In the genomic region with DNA sequence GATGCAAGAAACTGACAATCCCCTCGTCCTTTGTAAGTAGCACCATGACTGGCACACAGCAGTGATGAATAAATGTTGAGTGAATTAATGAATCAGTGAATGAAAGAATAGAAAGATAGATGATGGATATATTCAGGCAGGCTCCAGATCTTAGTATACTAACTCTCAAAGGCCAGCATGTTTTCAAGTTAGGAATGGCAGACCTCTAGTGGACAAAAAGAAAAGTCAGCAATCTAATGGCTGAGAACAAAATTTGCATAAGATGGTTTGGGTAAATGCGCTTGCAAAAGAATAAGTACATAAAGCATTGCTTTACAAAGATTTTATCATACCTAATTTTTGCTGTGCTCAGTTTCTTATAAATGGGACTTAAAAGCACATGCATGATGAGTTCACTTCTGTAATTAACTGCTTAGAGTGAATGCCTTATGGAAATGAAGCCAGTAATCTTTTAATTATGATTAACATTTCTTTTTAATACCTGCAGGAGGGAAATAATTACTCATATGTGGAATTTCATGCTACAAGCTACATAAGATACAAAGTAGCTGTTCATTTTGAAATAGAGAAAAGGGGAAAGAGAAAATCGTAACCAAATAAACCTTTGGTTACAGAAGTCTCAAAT, we compare ENCODE assay signal across 8 cellular contexts.
DNase-seq lines count a peak whose midpoint lies in the region; ATAC-seq and TF ChIP-seq lines count a peak whose summit lies in the region.

No MANE protein-coding gene starts in this region.

- H3K9me2 ChIP-seq in PC-9 (ENCODE audit: insufficient read depth), result no peaks in the 10 kb centered on the region

- peak; percentile 74 for ATAC-seq in GM21367 (IDR thresholded peaks at IDR 0.05; ENCODE audit: unreplicated experiment)
- ATAC-seq in effector memory CD8-positive, alpha-beta T cell (replicated peaks), result peak; percentile 65

- H3K4me1 ChIP-seq in PC-9 (replicated peaks; ENCODE audit: insufficient read depth) (no peaks in the 10 kb centered on the region), mesendoderm (ENCODE audit: control insufficient read depth, low read depth, low read length) (no peaks in the 10 kb centered on the region)

- H3K4ac ChIP-seq in mesendoderm (ENCODE audit: low read depth, low read length), result peak overlapping the region; percentile 21

- DNase-seq in EH (ENCODE audit: low read depth), result peak; percentile 27
- DNase-seq in HPDE6-E6E7 (ENCODE audit: extremely low spot score), result peak; percentile 9
- no peak for DNase-seq in PC-9
- DNase-seq in effector memory CD8-positive, alpha-beta T cell, result peak in 2 of 3 experiments; percentile 4 to 10
- DNase-seq in mesendoderm, result peak; percentile 55
- no peak for DNase-seq in activated CD8-positive, alpha-beta memory T cell treated with anti-CD3 and anti-CD28 coated beads, Interleukin-2, amount 50 U/mL, for 4 hours
- no peak for DNase-seq in stimulated activated CD4-positive, alpha-beta T cell treated with anti-CD3 and anti-CD28 coated beads, Interleukin-1b, Interleukin-23, amount 100 ng/mL, for 48 hours

- no peaks in the 10 kb centered on the region for H3K36me3 Mint-ChIP-seq in effector memory CD8-positive, alpha-beta T cell (ENCODE audit: insufficient read depth)

- no peak overlapping the region for H2BK15ac ChIP-seq in mesendoderm (replicated peaks; ENCODE audit: low read depth)

- no CpG with 5 or more reads among the region's 3 CpGs for WGBS in mesendoderm (ENCODE audit: extremely low coverage, insufficient coverage, low lambda C conversion rate)

- CTCF ChIA-PET in PC-9 (lab: Charles Lee), result interaction anchor here (0.7 kb wide), 1 partner anchor 433 kb away, joined by 3 read pairs; no protein-coding TSS in a partner anchor

- H2AFZ ChIP-seq in PC-9, result no peak overlapping the region

- POLR2A ChIA-PET in PC-9 (lab: Charles Lee; ENCODE audit: unreplicated experiment), result no interaction called here

- H3K23ac ChIP-seq in mesendoderm (ENCODE audit: low read length), result no peak overlapping the region

- H3K79me2 ChIP-seq in PC-9 (ENCODE audit: low read depth) (no peaks in the 10 kb centered on the region), mesendoderm (ENCODE audit: control insufficient read depth, insufficient read depth, low read length) (no peaks in the 10 kb centered on the region)

- no peak overlapping the region for H3K9ac ChIP-seq in mesendoderm (ENCODE audit: low read length)

- no peak overlapping the region for H3K56ac ChIP-seq in mesendoderm (ENCODE audit: low read length)

- no peak overlapping the region for H2AK5ac ChIP-seq in mesendoderm (ENCODE audit: low read length)

- H3K4me3 ChIP-seq in PC-9, result no peak overlapping the region
- no peak overlapping the region for H3K4me3 ChIP-seq in mesendoderm (ENCODE audit: low read length)

- H3K18ac ChIP-seq in mesendoderm (ENCODE audit: low read length), result no peak overlapping the region

- H3K4me3 Mint-ChIP-seq in effector memory CD8-positive, alpha-beta T cell, result no peak overlapping the region

- no peaks in the 10 kb centered on the region for H3K27me3 Mint-ChIP-seq in effector memory CD8-positive, alpha-beta T cell

- peak; percentile 65 for TF ChIP-seq CTCF in PC-9 (conservative IDR thresholded peaks at IDR 0.05)

- H3K36me3 ChIP-seq in PC-9 (ENCODE audit: low read depth) (no peaks in the 10 kb centered on the region), mesendoderm (ENCODE audit: control insufficient read depth, insufficient read depth, low read length) (no peaks in the 10 kb centered on the region)

- no peaks in the 10 kb centered on the region for H3K9me3 Mint-ChIP-seq in effector memory CD8-positive, alpha-beta T cell

- H4K5ac ChIP-seq in mesendoderm (ENCODE audit: low read length), result no peak overlapping the region

- peaks cover 7% of the 10 kb centered on the region in 2 donors for H3K4me1 Mint-ChIP-seq in effector memory CD8-positive, alpha-beta T cell (ENCODE audit: low read depth in 2 of 2)

- H3K27ac Mint-ChIP-seq in effector memory CD8-positive, alpha-beta T cell, result no peak overlapping the region

- no TSS peak for BruUV-seq in PC-9 (replicated peaks; lab: Mats Ljungman, UMichigan)

- H3K79me1 ChIP-seq in mesendoderm (ENCODE audit: low read length), result no peaks in the 10 kb centered on the region

- H3K27ac ChIP-seq in PC-9 (no peak overlapping the region), mesendoderm (ENCODE audit: low read depth, low read length) (no peak overlapping the region)

- intact Hi-C loops in PC-9 (cut with micrococcal nuclease; ENCODE audit: unreplicated experiment), result loop anchor here (1.0 to 10.0 kb wide), 3 partner anchors 207 to 910 kb away; partner anchors contain the start of gene PYURF

- H3K4me2 ChIP-seq in PC-9, result no peak overlapping the region
- H3K4me2 ChIP-seq in mesendoderm (ENCODE audit: low read length), result no peak overlapping the region

- H3K27me3 ChIP-seq in PC-9 (ENCODE audit: insufficient read depth, low read depth), result no peaks in the 10 kb centered on the region
- no peaks in the 10 kb centered on the region for H3K27me3 ChIP-seq in mesendoderm (ENCODE audit: insufficient read depth, low read length, poor library complexity)

- no peak overlapping the region for H2BK120ac ChIP-seq in mesendoderm (ENCODE audit: low read depth, low read length)

- H4K20me1 ChIP-seq in PC-9 (ENCODE audit: insufficient read depth), result no peaks in the 10 kb centered on the region

- no peak overlapping the region for H2BK5ac ChIP-seq in mesendoderm (ENCODE audit: low read length)

- no peak overlapping the region for H4K8ac ChIP-seq in mesendoderm (ENCODE audit: low read depth, low read length)

- no peaks in the 10 kb centered on the region for H3F3A ChIP-seq in PC-9 (ENCODE audit: insufficient read depth, low read depth)

- H3K9me3 ChIP-seq in PC-9 (ENCODE audit: insufficient read depth, low read depth), result no peaks in the 10 kb centered on the region

Comparison
In these comparisons a context has a peak if more than half of its experiments do, and no peak if none do; other contexts are left out.
1. DNase-seq: peak in EH (single experiment), HPDE6-E6E7 (single experiment), effector memory CD8-positive, alpha-beta T cell (2 of 3) and mesendoderm (single experiment); none in PC-9 (0 of 2), activated CD8-positive, alpha-beta memory T cell treated with anti-CD3 and anti-CD28 coated beads, Interleukin-2, amount 50 U/mL, for 4 hours (single experiment) and stimulated activated CD4-positive, alpha-beta T cell treated with anti-CD3 and anti-CD28 coated beads, Interleukin-1b, Interleukin-23, amount 100 ng/mL, for 48 hours (single experiment).